In genomic region chr20:9166153-9166780, GRCh38 we compare ENCODE assay signal across 14 cellular contexts.
DNase-seq lines count a peak whose midpoint lies in the region; ATAC-seq, FAIRE-seq and TF ChIP-seq lines count a peak whose summit lies in the region.
"Had no signal": no experiment of that assay in that cellular context is flagged by ENCODE, and none has a peak within 500 bp of the region (broad histone marks: within the 10 kb centered on the region; RNA-seq: fewer than 3 reads in every experiment).

No MANE protein-coding gene starts in this region.

- ATAC-seq in A549 (peak; percentile 62 to 79; a peak in 5 of 6 replicates), left colon (peak; percentile 54)
- ATAC-seq: natural killer cell, T-cell had no signal

- H3K4me1 ChIP-seq in A549: peaks cover 15% of the 10 kb centered on the region; the same call in 2 of the 3 replicates

- intact Hi-C loops in left colon (cut with DNase I, micrococcal nuclease) (no loop called here), posterior vena cava (cut with DNase I) (no loop called here)

- CTCF ChIA-PET in A549 (lab: Yijun Ruan, JAX): no interaction called here

- no peaks in the 10 kb centered on the region for H3K9me3 ChIP-seq in A549

- no peak for TF ChIP-seq EP300 in A549 (IDR thresholded peaks at IDR 0.05)

- 61% methylated on average over 11 of the region's 11 CpGs for WGBS in A549 (ENCODE audit: missing lambda C conversion rate)

- no peak for FAIRE-seq in A549 (lab: Jason Lieb, UNC)

- POLR2A ChIA-PET in A549 (lab: Yijun Ruan, JAX): no interaction called here

- no peak for TF ChIP-seq RAD21 in A549 (conservative IDR thresholded peaks at IDR 0.05 in 1 of 2, IDR thresholded peaks at IDR 0.05 in 1 of 2)

- peak overlapping the region; percentile 66 for H3K4me2 ChIP-seq in A549

- peak overlapping the region; percentile 4; the same call in 1 of the 3 replicates for H3K4me3 ChIP-seq in A549

- no peak for TF ChIP-seq POLR2A in A549 (IDR thresholded peaks at IDR 0.05; ENCODE audit: low read length)

- H3K27ac ChIP-seq in A549: peak overlapping the region; percentile 24 to 69; a peak in 4 of 6 replicates

- DNase-seq in A549 (ENCODE audit: low read depth in 1 of 2, low spot score in 1 of 2) (peak in 1 of 2 experiments; percentile 10), M059J (ENCODE audit: low read depth) (peak; percentile 63), cerebellum (ENCODE audit: low spot score) (peak; percentile 27), left colon (no peak), activated T-cell treated with anti-CD3 and anti-CD28 coated beads for 4 hours (no peak), posterior vena cava (ENCODE audit: low spot score) (no peak), AML-193 (lab: John Stamatoyannopoulos, UW) (no peak)
- DNase-seq in activated CD4-positive, alpha-beta T cell treated with anti-CD3 and anti-CD28 coated beads for 4 hours: no peak
- DNase-seq: central memory CD4-positive, alpha-beta T cell; Kasumi-1; natural killer cell; NCI-H1694; NCI-H82; T-cell had no signal

- no peak for TF ChIP-seq CTCF in A549 (IDR thresholded peaks at IDR 0.05)

TF ChIP-seq in A549, 52 proteins besides CTCF, POLR2A, EP300 and RAD21:
- TF ChIP-seq HOXB5 (CRISPR knock-in tag; IDR thresholded peaks at IDR 0.05): no peak
- TF ChIP-seq ZFP36 (IDR thresholded peaks at IDR 0.05; ENCODE audit: borderline replicate concordance, partially characterized antibody): no peak
- TF ChIP-seq CHD2 (IDR thresholded peaks at IDR 0.05; ENCODE audit: low read length, partially characterized antibody): no peak
- TF ChIP-seq HEYL (CRISPR knock-in tag; IDR thresholded peaks at IDR 0.05): no peak
- no peak for TF ChIP-seq HMGXB4 (CRISPR knock-in tag; IDR thresholded peaks at IDR 0.05; ENCODE audit: borderline replicate concordance)
- TF ChIP-seq ZNF302 (CRISPR knock-in tag; IDR thresholded peaks at IDR 0.05): no peak
- no peak for TF ChIP-seq RCOR1 (IDR thresholded peaks at IDR 0.05; ENCODE audit: low read depth, low read length)
- no peak for TF ChIP-seq CHD4 (IDR thresholded peaks at IDR 0.05; ENCODE audit: borderline replicate concordance)
- TF ChIP-seq SMC3 (IDR thresholded peaks at IDR 0.05): no peak
- no peak for TF ChIP-seq EHMT2 (IDR thresholded peaks at IDR 0.05; ENCODE audit: low read depth)
- TF ChIP-seq PHF8 (IDR thresholded peaks at IDR 0.05; ENCODE audit: borderline replicate concordance, low read depth): no peak
- no peak for TF ChIP-seq SREBF2 (IDR thresholded peaks at IDR 0.05)
- TF ChIP-seq ZC3H11A (IDR thresholded peaks at IDR 0.05): no peak
- no peak for TF ChIP-seq NR3C1 (IDR thresholded peaks at IDR 0.05)

Comparison
In these comparisons a context has a peak if more than half of its experiments do, and no peak if none do; other contexts are left out.
1. DNase-seq: peak in M059J (single experiment) and cerebellum (single experiment); none in left colon (0 of 2), activated T-cell treated with anti-CD3 and anti-CD28 coated beads for 4 hours (single experiment), activated CD4-positive, alpha-beta T cell treated with anti-CD3 and anti-CD28 coated beads for 4 hours (0 of 2), posterior vena cava (single experiment) and AML-193 (0 of 2).